ENCODE assay signal across 19 cellular contexts in the genomic region with DNA sequence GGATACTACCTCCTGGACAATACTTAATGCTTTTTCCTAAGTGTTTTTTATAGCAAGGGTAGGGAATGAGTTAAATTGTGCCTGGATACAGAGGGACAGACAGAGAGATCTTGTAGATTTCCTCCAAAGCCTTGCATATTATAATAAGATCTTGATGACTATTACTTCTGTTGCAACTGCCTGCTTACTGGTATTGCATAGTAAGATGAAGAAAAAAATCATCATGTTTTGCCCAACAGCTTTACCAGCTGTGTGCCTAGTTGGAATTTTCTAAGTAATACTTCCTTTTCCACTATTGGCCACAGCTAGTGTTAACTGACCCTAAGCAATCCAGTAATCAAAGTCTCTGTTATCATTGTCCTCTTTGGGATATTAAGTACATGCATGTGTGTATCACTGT.
DNase-seq lines count a peak whose midpoint lies in the region; ATAC-seq and TF ChIP-seq lines count a peak whose summit lies in the region.
"Had no signal": no experiment of that assay in that cellular context is flagged by ENCODE, and none has a peak within 500 bp of the region (broad histone marks: within the 10 kb centered on the region; RNA-seq: fewer than 3 reads in every experiment).

No MANE protein-coding gene starts in this region.

- H3K27ac ChIP-seq in SK-N-SH (ENCODE audit: low read depth in 2 of 2, low read length in 1 of 2), result no peak overlapping the region
- H3K27ac ChIP-seq: 22Rv1, C4-2B, RWPE1, SJCRH30 had no signal

- no peaks in the 10 kb centered on the region for H3K4me1 ChIP-seq in SK-N-SH (ENCODE audit: control insufficient read depth in 1 of 2, insufficient read depth in 2 of 2, low read depth in 1 of 2, low read length in 1 of 2)
- peaks cover 11% of the 10 kb centered on the region for H3K4me1 ChIP-seq in adipocyte (ENCODE audit: control insufficient read depth, insufficient read depth, low read length)
- H3K4me1 ChIP-seq: SJCRH30 had no signal

- H3K79me2 ChIP-seq in SK-N-SH (ENCODE audit: insufficient read depth), result no peaks in the 10 kb centered on the region

- H3F3A ChIP-seq in SK-N-SH (replicated peaks; ENCODE audit: insufficient read depth), result peaks cover 21% of the 10 kb centered on the region

- no peak overlapping the region for H3K4me2 ChIP-seq in SK-N-SH

- no peak for DNase-seq in SK-N-SH
- DNase-seq in adipocyte (ENCODE audit: low read depth), result peak; percentile 64
- DNase-seq in fibroblast of the aortic adventitia (ENCODE audit: low read depth), result peak; percentile 31
- no peak for DNase-seq in DMS79 (lab: John Stamatoyannopoulos, UW)
- DNase-seq in osteocyte (ENCODE audit: extremely low spot score, unreplicated experiment), result no peak
- no peak for DNase-seq in HUDEP-2 (lab: John Stamatoyannopoulos, UW; ENCODE audit: unreplicated experiment in 76 of 76)
- no peak for DNase-seq in endothelial cell (ENCODE audit: low spot score)
- DNase-seq: DMS 273 treated with DMSO at 0.1 percent for 48 hours, H7, NCI-H1417 treated with DMSO at 0.1 percent for 48 hours, NCI-H2029, NCI-H2171, NCI-H774, SJCRH30 had no signal

- TF ChIP-seq CTCF in SK-N-SH (IDR thresholded peaks at IDR 0.05), result no peak
- no peak for TF ChIP-seq CTCF in fibroblast of the aortic adventitia (IDR thresholded peaks at IDR 0.05; ENCODE audit: insufficient read depth, low read length)
- no peak for TF ChIP-seq CTCF in osteocyte (IDR thresholded peaks at IDR 0.05)
- TF ChIP-seq CTCF in endothelial cell (IDR thresholded peaks at IDR 0.05; ENCODE audit: unreplicated experiment), result no peak

- POLR2A ChIA-PET in SK-N-SH (lab: Yijun Ruan, JAX), result no interaction called here

- TF ChIP-seq EP300 in SK-N-SH (IDR thresholded peaks at IDR 0.05; ENCODE audit: borderline replicate concordance in 1 of 2, low read depth in 1 of 2, low read length in 1 of 2), result no peak

- H3K36me3 Mint-ChIP-seq in osteocyte (ENCODE audit: unreplicated experiment) (no peaks in the 10 kb centered on the region), endothelial cell (ENCODE audit: low read depth, unreplicated experiment) (no peaks in the 10 kb centered on the region)

- H3K27ac Mint-ChIP-seq in osteocyte (ENCODE audit: unreplicated experiment) (no peak overlapping the region), endothelial cell (ENCODE audit: unreplicated experiment) (no peak overlapping the region)

- H3K9me3 ChIP-seq in SK-N-SH (no peaks in the 10 kb centered on the region), adipocyte (ENCODE audit: control insufficient read depth, low read length) (no peaks in the 10 kb centered on the region)
- H3K9me3 ChIP-seq: SJCRH30 had no signal

- H2AFZ ChIP-seq in SK-N-SH (ENCODE audit: low read depth), result peak overlapping the region; percentile 85; the same call in 1 of the 2 replicates

- no peak overlapping the region for H3K9ac ChIP-seq in SK-N-SH
- H3K9ac ChIP-seq in adipocyte (ENCODE audit: low read length), result no peak overlapping the region

- no peaks in the 10 kb centered on the region for H3K9me2 ChIP-seq in SK-N-SH

- H3K27me3 Mint-ChIP-seq in osteocyte (ENCODE audit: unreplicated experiment) (peaks cover 18% of the 10 kb centered on the region), endothelial cell (ENCODE audit: unreplicated experiment) (peaks cover 5% of the 10 kb centered on the region)

- H3K36me3 ChIP-seq in SK-N-SH (replicated peaks in 1 of 2; ENCODE audit: control insufficient read depth in 1 of 2, insufficient read depth in 2 of 2, low read length in 1 of 2) (no peaks in the 10 kb centered on the region), adipocyte (ENCODE audit: control insufficient read depth, insufficient read depth, low read length, severe bottlenecking) (no peaks in the 10 kb centered on the region)
- H3K36me3 ChIP-seq: SJCRH30 had no signal

- CTCF ChIA-PET in SK-N-SH (lab: Yijun Ruan, JAX), result interaction anchor here (0.7 kb wide), 1 partner anchor 564 kb away, joined by 3 read pairs; no protein-coding TSS in a partner anchor

- H4K20me1 ChIP-seq in SK-N-SH (ENCODE audit: insufficient read depth), result no peaks in the 10 kb centered on the region

- H3K4me1 Mint-ChIP-seq in osteocyte (ENCODE audit: unreplicated experiment) (peaks cover 4% of the 10 kb centered on the region), endothelial cell (ENCODE audit: unreplicated experiment) (no peaks in the 10 kb centered on the region)

- no peak for TF ChIP-seq RAD21 in SK-N-SH (IDR thresholded peaks at IDR 0.05; ENCODE audit: low read length)

- H3K9me3 Mint-ChIP-seq in osteocyte (ENCODE audit: unreplicated experiment) (no peaks in the 10 kb centered on the region), endothelial cell (ENCODE audit: unreplicated experiment) (no peaks in the 10 kb centered on the region)

- H3K4me3 ChIP-seq in SK-N-SH (ENCODE audit: low read depth in 2 of 2, low read length in 1 of 2) (no peak overlapping the region), adipocyte (ENCODE audit: low read length) (no peak overlapping the region), fibroblast of the aortic adventitia (ENCODE audit: low read depth, low read length) (no peak overlapping the region)
- H3K4me3 ChIP-seq: K562, SJCRH30 had no signal

- no peaks in the 10 kb centered on the region; the same call in 1 of the 2 replicates for H3K27me3 ChIP-seq in SK-N-SH (ENCODE audit: insufficient read depth)
- no peaks in the 10 kb centered on the region for H3K27me3 ChIP-seq in adipocyte (replicated peaks; ENCODE audit: control insufficient read depth, insufficient read depth, low read length)
- H3K27me3 ChIP-seq: SJCRH30 had no signal

- H3K4me3 Mint-ChIP-seq in osteocyte (ENCODE audit: unreplicated experiment) (no peak overlapping the region), endothelial cell (ENCODE audit: unreplicated experiment) (no peak overlapping the region)

- ATAC-seq in SK-N-SH treated with all-trans-retinoic acid at 6 μM for 48 hours, result no peak
- ATAC-seq: K562 had no signal

TF ChIP-seq in SK-N-SH, 30 proteins besides CTCF, POLR2A, EP300 and RAD21 (continues in another document):
- no peak for TF ChIP-seq YY1 (IDR thresholded peaks at IDR 0.05; ENCODE audit: low read depth)
- TF ChIP-seq TCF12 (IDR thresholded peaks at IDR 0.05), result no peak
- TF ChIP-seq ELF1 (IDR thresholded peaks at IDR 0.05), result no peak
- TF ChIP-seq RXRA (IDR thresholded peaks at IDR 0.05; ENCODE audit: borderline replicate concordance, low read depth), result no peak
- TF ChIP-seq, protein P1, sequence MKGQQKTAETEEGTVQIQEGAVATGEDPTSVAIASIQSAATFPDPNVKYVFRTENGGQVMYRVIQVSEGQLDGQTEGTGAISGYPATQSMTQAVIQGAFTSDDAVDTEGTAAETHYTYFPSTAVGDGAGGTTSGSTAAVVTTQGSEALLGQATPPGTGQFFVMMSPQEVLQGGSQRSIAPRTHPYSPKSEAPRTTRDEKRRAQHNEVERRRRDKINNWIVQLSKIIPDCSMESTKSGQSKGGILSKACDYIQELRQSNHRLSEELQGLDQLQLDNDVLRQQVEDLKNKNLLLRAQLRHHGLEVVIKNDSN (IDR thresholded peaks at IDR 0.05; ENCODE audit: borderline replicate concordance, low read depth), result no peak
- TF ChIP-seq TEAD4 (IDR thresholded peaks at IDR 0.05; ENCODE audit: borderline replicate concordance, insufficient read depth), result no peak
- TF ChIP-seq, protein P2, sequence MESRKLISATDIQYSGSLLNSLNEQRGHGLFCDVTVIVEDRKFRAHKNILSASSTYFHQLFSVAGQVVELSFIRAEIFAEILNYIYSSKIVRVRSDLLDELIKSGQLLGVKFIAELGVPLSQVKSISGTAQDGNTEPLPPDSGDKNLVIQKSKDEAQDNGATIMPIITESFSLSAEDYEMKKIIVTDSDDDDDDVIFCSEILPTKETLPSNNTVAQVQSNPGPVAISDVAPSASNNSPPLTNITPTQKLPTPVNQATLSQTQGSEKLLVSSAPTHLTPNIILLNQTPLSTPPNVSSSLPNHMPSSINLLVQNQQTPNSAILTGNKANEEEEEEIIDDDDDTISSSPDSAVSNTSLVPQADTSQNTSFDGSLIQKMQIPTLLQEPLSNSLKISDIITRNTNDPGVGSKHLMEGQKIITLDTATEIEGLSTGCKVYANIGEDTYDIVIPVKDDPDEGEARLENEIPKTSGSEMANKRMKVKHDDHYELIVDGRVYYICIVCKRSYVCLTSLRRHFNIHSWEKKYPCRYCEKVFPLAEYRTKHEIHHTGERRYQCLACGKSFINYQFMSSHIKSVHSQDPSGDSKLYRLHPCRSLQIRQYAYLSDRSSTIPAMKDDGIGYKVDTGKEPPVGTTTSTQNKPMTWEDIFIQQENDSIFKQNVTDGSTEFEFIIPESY (IDR thresholded peaks at IDR 0.05; ENCODE audit: borderline replicate concordance, low read depth), result no peak

TF ChIP-seq in SK-N-SH treated with all-trans-retinoic acid at 6 μM for 48 hours, 23 proteins besides CTCF, POLR2A, EP300 and RAD21:
- no peak for TF ChIP-seq ZNF8 (CRISPR knock-in tag; IDR thresholded peaks at IDR 0.05)

Comparison
In these comparisons a context has a peak if more than half of its experiments do, and no peak if none do; other contexts are left out.
1. DNase-seq: peak in adipocyte (single experiment) and fibroblast of the aortic adventitia (single experiment); none in SK-N-SH (single experiment), DMS79 (single experiment), osteocyte (single experiment), HUDEP-2 (0 of 76) and endothelial cell (single experiment).